In the genomic region with DNA sequence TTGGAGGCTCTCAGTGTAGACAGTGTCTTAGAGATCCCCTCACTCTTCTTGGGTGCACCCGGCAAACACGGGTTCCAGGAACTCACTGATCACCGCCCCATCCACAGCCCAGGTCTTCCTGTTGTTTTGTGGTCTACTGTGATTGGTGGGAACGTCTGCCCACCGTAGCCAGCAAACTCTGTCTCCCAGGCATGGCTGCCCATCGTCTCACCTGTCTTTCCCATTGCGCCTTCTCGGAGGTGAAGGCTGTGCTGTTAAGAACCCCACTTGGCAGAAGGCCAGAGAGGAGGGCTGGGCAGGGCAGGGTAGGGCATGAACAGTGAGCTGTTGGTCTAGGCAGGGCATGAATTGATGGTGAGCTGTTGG, we compare ENCODE assay signal across 14 cellular contexts. TPM values are rescaled to one million over a fixed set of nuclear protein-coding genes. Genes with fewer than 3 reads are reported as not detected.
A peak's percentile ranks its signal among the peaks of the same experiment; 100 is the strongest.
DNase-seq lines count a peak whose midpoint lies in the region; ATAC-seq, FAIRE-seq and TF ChIP-seq lines count a peak whose summit lies in the region.
"Had no signal": no experiment of that assay in that cellular context is flagged by ENCODE, and none has a peak within 500 bp of the region (broad histone marks: within the 10 kb centered on the region; RNA-seq: fewer than 3 reads in every experiment).

No MANE protein-coding gene starts in this region.

- CTCF ChIA-PET in GM12878 (lab: Yijun Ruan, JAX) = interaction anchor here (0.7 to 5.9 kb wide), 32 partner anchors 10 to 713 kb away, joined by 3 to 180 read pairs (median 4); no protein-coding TSS in a partner anchor

- in situ Hi-C loops in GM12878 (cut with MboI) = no loop called here

- H3K27me3 ChIP-seq in GM12878 (replicated peaks in 1 of 2; ENCODE audit: control insufficient read depth in 2 of 2, insufficient read depth in 2 of 2, low read length in 1 of 2) = peaks cover 0 to 2% of the 10 kb centered on the region in 2 experiments; a peak in 1 of 4 replicates
- H3K27me3 ChIP-seq: testis had no signal

- peak overlapping the region; percentile 57 for H3K27ac ChIP-seq in GM12878 (ENCODE audit: control insufficient read depth, insufficient read depth)
- H3K27ac ChIP-seq: hepatocyte, SJSA1, testis had no signal

- DNase-seq in activated T-cell treated with anti-CD3 and anti-CD28 coated beads, Interleukin-2, amount 50 U/mL, for 1 hour = peak; percentile 41
- DNase-seq in activated T-cell treated with anti-CD3 and anti-CD28 coated beads for 4 hours (no peak), NCI-H1105 treated with DMSO at 0.1 percent for 48 hours (lab: John Stamatoyannopoulos, UW) (peak; percentile 70), GM12878 (ENCODE audit: low read depth, low spot score) (no peak), germinal center (ENCODE audit: low spot score) (no peak), type B pancreatic cell (ENCODE audit: extremely low spot score, unreplicated experiment) (no peak), hippocampal formation (lab: John Stamatoyannopoulos, UW) (no peak)
- no peak for DNase-seq in stimulated activated effector memory CD8-positive, alpha-beta T cell treated with anti-CD3 and anti-CD28 coated beads, Interleukin-12 subunit alpha, Interleukin-12 subunit beta, amount 100 ng/mL, for 72 hours (ENCODE audit: low spot score in 2 of 2)
- DNase-seq: H9, NCI-H226, testis had no signal

- H3K4me2 ChIP-seq in GM12878 (ENCODE audit: control insufficient read depth, insufficient read depth) = peak overlapping the region; percentile 75; the same call in 1 of the 2 replicates

- no peaks in the 10 kb centered on the region for H3K79me2 ChIP-seq in GM12878 (ENCODE audit: control insufficient read depth, insufficient read depth, low read length)
- H3K79me2 ChIP-seq: hepatocyte had no signal

- peaks cover 11% of the 10 kb centered on the region for H3K36me3 Mint-ChIP-seq in stimulated activated effector memory CD8-positive, alpha-beta T cell treated with anti-CD3 and anti-CD28 coated beads, Interleukin-12 subunit alpha, Interleukin-12 subunit beta, amount 100 ng/mL, for 72 hours
- no peaks in the 10 kb centered on the region for H3K36me3 Mint-ChIP-seq in type B pancreatic cell
- H3K36me3 Mint-ChIP-seq: mesothelial cell of epicardium had no signal

- H3K4me1 ChIP-seq in GM12878 (ENCODE audit: control insufficient read depth, insufficient read depth, low read length) = peaks cover 16% of the 10 kb centered on the region
- H3K4me1 ChIP-seq: SJSA1 had no signal

- POLR2A ChIA-PET in GM12878 (lab: Charles Lee) = interaction anchor here (1.2 to 1.8 kb wide), 3 partner anchors 17 to 162 kb away, joined by 3 to 5 read pairs (median 4); no protein-coding TSS in a partner anchor

- WGBS in GM12878 (ENCODE audit: insufficient coverage, insufficient replicate concordance, low lambda C conversion rate, missing lambda C conversion rate) = 47% methylated on average over 8 of the region's 8 CpGs

- peak; percentile 7 for FAIRE-seq in GM12878 (lab: Jason Lieb, UNC)

- peaks cover 35% of the 10 kb centered on the region for H3K4me1 Mint-ChIP-seq in stimulated activated effector memory CD8-positive, alpha-beta T cell treated with anti-CD3 and anti-CD28 coated beads, Interleukin-12 subunit alpha, Interleukin-12 subunit beta, amount 100 ng/mL, for 72 hours
- H3K4me1 Mint-ChIP-seq in type B pancreatic cell (ENCODE audit: unreplicated experiment) = peaks cover 5% of the 10 kb centered on the region

- H3K9me3 Mint-ChIP-seq in stimulated activated effector memory CD8-positive, alpha-beta T cell treated with anti-CD3 and anti-CD28 coated beads, Interleukin-12 subunit alpha, Interleukin-12 subunit beta, amount 100 ng/mL, for 72 hours = no peaks in the 10 kb centered on the region
- no peaks in the 10 kb centered on the region for H3K9me3 Mint-ChIP-seq in type B pancreatic cell
- H3K9me3 Mint-ChIP-seq: H9 had no signal

- no peak for TF ChIP-seq POLR2A in GM12878 (IDR thresholded peaks at IDR 0.05; ENCODE audit: low read depth, low read length)

- no peak for TF ChIP-seq RAD21 in GM12878 (IDR thresholded peaks at IDR 0.05; ENCODE audit: insufficient read depth, low read depth, low read length)

- TF ChIP-seq CTCF in GM12878 (IDR thresholded peaks at IDR 0.05 in 2 of 3, conservative IDR thresholded peaks at IDR 0.05 in 1 of 3; ENCODE audit: control insufficient read depth in 2 of 3, extremely low read depth in 1 of 3, insufficient read depth in 1 of 3, low read depth in 3 of 3, low read length in 3 of 3) = no peak
- no peak for TF ChIP-seq CTCF in type B pancreatic cell (conservative IDR thresholded peaks at IDR 0.05)

- TF ChIP-seq EP300 in GM12878 (IDR thresholded peaks at IDR 0.05; ENCODE audit: borderline replicate concordance in 1 of 2, control insufficient read depth in 1 of 2, low read depth in 2 of 2, low read length in 2 of 2) = no peak

- ATAC-seq in GM12878 = no peak
- no peak for ATAC-seq in stimulated activated effector memory CD8-positive, alpha-beta T cell treated with anti-CD3 and anti-CD28 coated beads, Interleukin-12 subunit alpha, Interleukin-12 subunit beta, amount 100 ng/mL, for 72 hours

- BruUV-seq in GM12878 (replicated peaks; lab: Mats Ljungman, UMichigan) = no TSS peak

- H2AFZ ChIP-seq in GM12878 (ENCODE audit: control insufficient read depth, low read depth, low read length) = peak overlapping the region; percentile 73; the same call in 1 of the 2 replicates
- H2AFZ ChIP-seq: hepatocyte had no signal

- peaks cover 87% of the 10 kb centered on the region for H3K27me3 Mint-ChIP-seq in type B pancreatic cell

- intact Hi-C loops in GM12878 (cut with micrococcal nuclease; ENCODE audit: unreplicated experiment) = loop anchor here (10.0 kb wide), 1 partner anchor 375 kb away; no protein-coding TSS in a partner anchor

- RAD21 ChIA-PET in GM12878 (lab: Charles Lee; ENCODE audit: unreplicated experiment) = interaction anchor here (0.7 to 3.1 kb wide), 10 partner anchors 10 to 167 kb away, joined by 3 to 113 read pairs (median 12); no protein-coding TSS in a partner anchor

- H3K27ac Mint-ChIP-seq in stimulated activated effector memory CD8-positive, alpha-beta T cell treated with anti-CD3 and anti-CD28 coated beads, Interleukin-12 subunit alpha, Interleukin-12 subunit beta, amount 100 ng/mL, for 72 hours = peak overlapping the region; percentile 88
- H3K27ac Mint-ChIP-seq in type B pancreatic cell = no peak overlapping the region
- H3K27ac Mint-ChIP-seq: H9, mesothelial cell of epicardium had no signal

- SMC1A ChIA-PET in GM12878 (lab: Charles Lee; ENCODE audit: uncharacterized antibody, unreplicated experiment) = interaction anchor here (0.9 to 5.8 kb wide), 16 partner anchors 9 to 372 kb away, joined by 3 to 119 read pairs (median 6); no protein-coding TSS in a partner anchor

- H3K4me3 ChIP-seq in GM12878 = no peak overlapping the region
- H3K4me3 ChIP-seq: hepatocyte, SJSA1, testis had no signal

- H3K4me3 Mint-ChIP-seq in stimulated activated effector memory CD8-positive, alpha-beta T cell treated with anti-CD3 and anti-CD28 coated beads, Interleukin-12 subunit alpha, Interleukin-12 subunit beta, amount 100 ng/mL, for 72 hours = peak overlapping the region; percentile 74
- no peak overlapping the region for H3K4me3 Mint-ChIP-seq in type B pancreatic cell
- H3K4me3 Mint-ChIP-seq: mesothelial cell of epicardium had no signal

- H3K36me3 ChIP-seq in GM12878 (ENCODE audit: control insufficient read depth in 2 of 2, insufficient read depth in 2 of 2, low read length in 1 of 2) = no peaks in the 10 kb centered on the region
- H3K36me3 ChIP-seq: SJSA1 had no signal

- H3K9ac ChIP-seq in GM12878 (ENCODE audit: control insufficient read depth, insufficient read depth, low read length) = no peak overlapping the region

- no peaks in the 10 kb centered on the region for H3K9me3 ChIP-seq in GM12878 (replicated peaks; ENCODE audit: control insufficient read depth, insufficient read depth, low read length)
- H3K9me3 ChIP-seq: SJSA1, testis had no signal

- no peaks in the 10 kb centered on the region for H4K20me1 ChIP-seq in GM12878 (ENCODE audit: control insufficient read depth, insufficient read depth)

RNA-seq across cellular contexts. Expression of gene KCNA2, which starts 14.1 kb away (rescaled TPM):
- 0.07 and 0.17 TPM in 2 replicates for total RNA-seq in GM12878 (2013; cell fraction: nucleolus; rRNA removed)
- total RNA-seq in GM12878 (2014; rRNA removed) (0.11 and 0.17 TPM in 2 replicates), GM12878 (2014; rRNA removed; fragmentation: Illumina TruSeq; extraction: Trizol) (0.13 and 0.14 TPM in 2 replicates), GM12878 (2021) (0.08 and 0.38 TPM in 2 replicates), type B pancreatic cell (ENCODE audit: low replicate concordance) (0.40 and 1.1 TPM in 2 replicates)
- polyA plus RNA-seq in GM12878 (2011; ENCODE audit: low read depth) = 0.10 TPM
- polyA plus RNA-seq in GM12878 (2011; rRNA removed) (0.01 and 0.07 TPM in 2 replicates), GM12878 (2014; fragmentation: Illumina TruSeq; extraction: Trizol) (0.06 and 0.56 TPM in 2 replicates), GM12878 (2014; fragmentation: Nextera tagmentation; extraction: Ambion mirVana) (under 1 TPM in 1 of 2 experiments, not detected in 1; 0.02 TPM), GM12878 (2014; rRNA removed) (0.03 and 0.14 TPM in 2 replicates), GM12878 (2016; fragmentation: Nextera tagmentation; extraction: Ambion mirVana) (under 1 TPM in 1 of 2 experiments, not detected in 1; 0.07 TPM)
- polyA plus RNA-seq in GM12878 (2011; cell fraction: cytosol; rRNA removed) = 0.03 and 0.05 TPM in 2 replicates
- 0.07 and 0.15 TPM in 2 replicates for polyA plus RNA-seq in GM12878 (2011; cell fraction: nucleus; rRNA removed)
- polyA plus RNA-seq in GM12878 (2012) = 0.14 and 0.18 TPM in 2 replicates
- polyA minus RNA-seq in GM12878 (2011; rRNA and poly(A)+ RNA removed) = under 0.01 and 0.07 TPM in 2 replicates
- not detected in 2 replicates for polyA minus RNA-seq in GM12878 (2011; cell fraction: cytosol; rRNA and poly(A)+ RNA removed)
- polyA minus RNA-seq in GM12878 (2011; cell fraction: nucleus; rRNA and poly(A)+ RNA removed) = not detected in 2 replicates
- total RNA-seq: SJSA1 had no signal

RNA-seq across cellular contexts. Expression of gene KCNA3, which starts 54.5 kb away (rescaled TPM):
- 5.5 and 5.9 TPM in 2 replicates for total RNA-seq in GM12878 (2013; cell fraction: nucleolus; rRNA removed)
- 2.3 and 2.5 TPM in 2 replicates for total RNA-seq in GM12878 (2014; rRNA removed)
- 1.7 TPM in 2 replicates for total RNA-seq in GM12878 (2014; rRNA removed; fragmentation: Illumina TruSeq; extraction: Trizol)
- total RNA-seq in GM12878 (2021) = 3.1 and 3.3 TPM in 2 replicates
- polyA plus RNA-seq in GM12878 (2011; ENCODE audit: low read depth) = 0.89 TPM
- polyA plus RNA-seq in GM12878 (2011; rRNA removed) = 0.30 and 0.53 TPM in 2 replicates
- 0.45 and 0.46 TPM in 2 replicates for polyA plus RNA-seq in GM12878 (2011; cell fraction: cytosol; rRNA removed)
- 0.57 and 0.75 TPM in 2 replicates for polyA plus RNA-seq in GM12878 (2011; cell fraction: nucleus; rRNA removed)
- 1.0 and 1.6 TPM in 2 replicates for polyA plus RNA-seq in GM12878 (2012)
- 1.4 and 1.7 TPM in 2 replicates for polyA plus RNA-seq in GM12878 (2014; fragmentation: Illumina TruSeq; extraction: Trizol)
- polyA plus RNA-seq in GM12878 (2014; fragmentation: Nextera tagmentation; extraction: Ambion mirVana) = under 1 TPM; 0.10 to 0.26 TPM
- 1.6 and 1.9 TPM in 2 replicates for polyA plus RNA-seq in GM12878 (2014; rRNA removed)
- 1 to 10 TPM; 1.6 to 1.7 TPM for polyA plus RNA-seq in GM12878 (2016; fragmentation: Nextera tagmentation; extraction: Ambion mirVana)
- 1.8 and 2.3 TPM in 2 replicates for polyA minus RNA-seq in GM12878 (2011; rRNA and poly(A)+ RNA removed)
- polyA minus RNA-seq in GM12878 (2011; cell fraction: cytosol; rRNA and poly(A)+ RNA removed) = 0.83 TPM in 1 of 2 replicates, not detected in the other
- polyA minus RNA-seq in GM12878 (2011; cell fraction: nucleus; rRNA and poly(A)+ RNA removed) = 1.8 and 3.3 TPM in 2 replicates
- total RNA-seq in type B pancreatic cell (ENCODE audit: low replicate concordance) = 0.94 and 1.9 TPM in 2 replicates
- total RNA-seq: SJSA1 had no signal
- polyA plus RNA-seq: hepatocyte had no signal

Comparison
In these comparisons a context has a peak if more than half of its experiments do, and no peak if none do; other contexts are left out.
1. DNase-seq: peak in activated T-cell treated with anti-CD3 and anti-CD28 coated beads, Interleukin-2, amount 50 U/mL, for 1 hour (single experiment) and NCI-H1105 treated with DMSO at 0.1 percent for 48 hours (single experiment); none in activated T-cell treated with anti-CD3 and anti-CD28 coated beads for 4 hours (single experiment), GM12878 (single experiment), stimulated activated effector memory CD8-positive, alpha-beta T cell treated with anti-CD3 and anti-CD28 coated beads, Interleukin-12 subunit alpha, Interleukin-12 subunit beta, amount 100 ng/mL, for 72 hours (0 of 2), germinal center (single experiment), type B pancreatic cell (single experiment) and hippocampal formation (0 of 2).